Comparison of ENCODE assay signal across 16 cellular contexts in the genomic region with DNA sequence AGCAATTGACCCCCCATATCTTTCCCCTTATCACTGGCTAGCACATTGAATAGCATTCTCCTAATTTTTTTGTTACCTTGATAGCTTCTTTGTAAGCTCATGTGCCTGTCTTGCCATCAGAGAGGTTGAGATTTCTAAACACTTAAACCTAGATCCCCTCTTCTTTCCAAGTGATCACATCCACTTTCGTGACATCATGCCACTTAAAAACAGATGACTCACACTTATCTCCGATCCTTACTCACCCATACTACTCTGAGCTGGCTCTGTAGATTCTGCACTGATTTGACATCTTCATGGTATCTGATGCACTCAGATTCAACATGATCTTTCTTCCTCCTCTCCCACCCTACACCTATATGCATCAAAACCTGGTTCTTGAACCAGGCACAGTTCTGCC. TPM values are rescaled to one million over a fixed set of nuclear protein-coding genes. Genes with fewer than 3 reads are reported as not detected.
DNase-seq lines count a peak whose midpoint lies in the region; ATAC-seq and TF ChIP-seq lines count a peak whose summit lies in the region.
"Had no signal": no experiment of that assay in that cellular context is flagged by ENCODE, and none has a peak within 500 bp of the region (broad histone marks: within the 10 kb centered on the region; RNA-seq: fewer than 3 reads in every experiment).

No MANE protein-coding gene starts in this region.

- H3K27me3 ChIP-seq in Caco-2 (replicated peaks; ENCODE audit: control insufficient read depth, insufficient read depth, low read length), result no peaks in the 10 kb centered on the region
- H3K27me3 ChIP-seq: BLaER1 had no signal

- no peak overlapping the region for H3K4me3 Mint-ChIP-seq in activated naive CD8-positive, alpha-beta T cell treated with anti-CD3 and anti-CD28 coated beads for 36 hours
- H3K4me3 Mint-ChIP-seq in Caco-2 (ENCODE audit: unreplicated experiment), result no peak overlapping the region
- H3K4me3 Mint-ChIP-seq: activated CD4-positive, alpha-beta T cell treated with anti-CD3 and anti-CD28 coated beads, Interleukin-2, amount 10 ng/mL, durations not matched to agents 24 days and 14 days; stimulated activated memory B cell treated with anti-CD40 and anti-IgM and Interleukin-4, amounts not matched to agents 10 μg/mL and 1 μg/mL and 100 μg/mL, for 72 hours; T-helper 1 cell treated with Interleukin-12 subunit alpha and Interleukin-12 subunit beta and Interleukin-4 antibody, amounts not matched to agents 30 μg/mL and 1 μg/mL, for 36 hours had no signal

- no peaks in the 10 kb centered on the region for H3K9me3 Mint-ChIP-seq in activated naive CD8-positive, alpha-beta T cell treated with anti-CD3 and anti-CD28 coated beads for 36 hours
- H3K9me3 Mint-ChIP-seq in Caco-2 (ENCODE audit: unreplicated experiment), result no peaks in the 10 kb centered on the region
- H3K9me3 Mint-ChIP-seq: activated CD4-positive, alpha-beta T cell treated with anti-CD3 and anti-CD28 coated beads, Interleukin-2, amount 10 ng/mL, durations not matched to agents 24 days and 14 days; stimulated activated memory B cell treated with anti-CD40 and anti-IgM and Interleukin-4, amounts not matched to agents 10 μg/mL and 1 μg/mL and 100 μg/mL, for 72 hours had no signal

- CTCF ChIA-PET in Caco-2 (lab: Charles Lee), result interaction anchor here (0.5 kb wide), 1 partner anchor 11 kb away, joined by 4 read pairs; a partner anchor contains a TSS

- POLR2A ChIA-PET in Caco-2 (lab: Charles Lee), result no interaction called here

- no TSS peak for BruUV-seq in Caco-2 (replicated peaks; lab: Mats Ljungman, UMichigan)

- intact Hi-C loops in Caco-2 (cut with micrococcal nuclease; ENCODE audit: unreplicated experiment), result no loop called here

- H3K4me1 Mint-ChIP-seq in activated naive CD8-positive, alpha-beta T cell treated with anti-CD3 and anti-CD28 coated beads for 36 hours, result no peaks in the 10 kb centered on the region
- no peaks in the 10 kb centered on the region for H3K4me1 Mint-ChIP-seq in Caco-2 (ENCODE audit: low read depth, unreplicated experiment)
- H3K4me1 Mint-ChIP-seq: activated CD4-positive, alpha-beta T cell treated with anti-CD3 and anti-CD28 coated beads, Interleukin-2, amount 10 ng/mL, durations not matched to agents 24 days and 14 days; stimulated activated memory B cell treated with anti-CD40 and anti-IgM and Interleukin-4, amounts not matched to agents 10 μg/mL and 1 μg/mL and 100 μg/mL, for 72 hours had no signal

- H3K4me3 ChIP-seq in fibroblast of mammary gland (ENCODE audit: control insufficient read depth, low read depth, low read length) (no peak overlapping the region), Caco-2 (ENCODE audit: low read depth, low read length) (no peak overlapping the region)
- H3K4me3 ChIP-seq: BLaER1 had no signal

- peak; percentile 43 for DNase-seq in A172 (ENCODE audit: low spot score)
- DNase-seq in EL, result peak; percentile 76
- DNase-seq in RKO (ENCODE audit: low spot score), result peak; percentile 87
- peak; percentile 83 for DNase-seq in fibroblast of mammary gland (ENCODE audit: low read depth)
- DNase-seq in activated naive CD8-positive, alpha-beta T cell treated with anti-CD3 and anti-CD28 coated beads for 36 hours, result no peak
- DNase-seq in Caco-2, result no peak
- DNase-seq: activated CD4-positive, alpha-beta T cell treated with anti-CD3 and anti-CD28 coated beads, Interleukin-2, amount 10 ng/mL, durations not matched to agents 24 days and 14 days; activated effector memory CD4-positive, alpha-beta T cell treated with Interleukin-2 at 50 U/mL for 16 hours; KG1; NCI-H2081 had no signal

- H3K36me3 ChIP-seq in Caco-2 (ENCODE audit: control insufficient read depth, insufficient read depth, low read length), result no peaks in the 10 kb centered on the region

- H3K9me3 ChIP-seq in Caco-2, result 0 out of 2 replicates have a peak, but pooled peaks cover 4% of the 10 kb centered on the region

- H3K27me3 Mint-ChIP-seq in activated naive CD8-positive, alpha-beta T cell treated with anti-CD3 and anti-CD28 coated beads for 36 hours, result peaks cover 3% of the 10 kb centered on the region
- no peaks in the 10 kb centered on the region for H3K27me3 Mint-ChIP-seq in Caco-2 (ENCODE audit: insufficient read depth, unreplicated experiment)

- no peak for ATAC-seq in HG03175 (IDR thresholded peaks at IDR 0.05; ENCODE audit: unreplicated experiment)
- no peak for ATAC-seq in HG03095 (IDR thresholded peaks at IDR 0.05; ENCODE audit: unreplicated experiment)
- ATAC-seq: stimulated activated memory B cell treated with anti-CD40 and anti-IgM and Interleukin-4, amounts not matched to agents 10 μg/mL and 1 μg/mL and 100 μg/mL, for 72 hours had no signal

- H3K4me1 ChIP-seq in Caco-2, result no peaks in the 10 kb centered on the region
- H3K4me1 ChIP-seq: BLaER1, parathyroid adenoma had no signal

- no peaks in the 10 kb centered on the region for H3K36me3 Mint-ChIP-seq in activated naive CD8-positive, alpha-beta T cell treated with anti-CD3 and anti-CD28 coated beads for 36 hours
- no peaks in the 10 kb centered on the region for H3K36me3 Mint-ChIP-seq in Caco-2 (ENCODE audit: insufficient read depth, unreplicated experiment)

- TF ChIP-seq CTCF in fibroblast of mammary gland (conservative IDR thresholded peaks at IDR 0.05; ENCODE audit: control insufficient read depth, insufficient read depth, low read depth, low read length) (no peak), Caco-2 (IDR thresholded peaks at IDR 0.05; ENCODE audit: insufficient read depth in 1 of 2, low read depth in 1 of 2, low read length in 1 of 2, severe bottlenecking in 1 of 2, unreplicated experiment in 1 of 2) (no peak)

- no peak overlapping the region for H3K27ac Mint-ChIP-seq in activated naive CD8-positive, alpha-beta T cell treated with anti-CD3 and anti-CD28 coated beads for 36 hours
- no peak overlapping the region for H3K27ac Mint-ChIP-seq in Caco-2 (ENCODE audit: unreplicated experiment)
- H3K27ac Mint-ChIP-seq: activated CD4-positive, alpha-beta T cell treated with anti-CD3 and anti-CD28 coated beads, Interleukin-2, amount 10 ng/mL, durations not matched to agents 24 days and 14 days; stimulated activated memory B cell treated with anti-CD40 and anti-IgM and Interleukin-4, amounts not matched to agents 10 μg/mL and 1 μg/mL and 100 μg/mL, for 72 hours; T-helper 1 cell treated with Interleukin-12 subunit alpha and Interleukin-12 subunit beta and Interleukin-4 antibody, amounts not matched to agents 30 μg/mL and 1 μg/mL, for 36 hours had no signal

RNA-seq across cellular contexts. Expression of a gene that starts 10.5 kb away (rescaled TPM):
- total RNA-seq in A172 (2014; rRNA removed; shearing (Covaris generic)), result 0.76 and 0.91 TPM in 2 replicates
- total RNA-seq in activated naive CD8-positive, alpha-beta T cell treated with anti-CD3 and anti-CD28 coated beads for 36 hours, result under 1 TPM; 0.27 to 0.32 TPM
- 1.9 and 2.9 TPM in 2 replicates for total RNA-seq in Caco-2 (2022)

RNA-seq across cellular contexts. Expression of a gene that starts 10.8 kb away (rescaled TPM):
- total RNA-seq in A172 (2014; rRNA removed; shearing (Covaris generic)), result 4.5 and 5.4 TPM in 2 replicates
- total RNA-seq in activated naive CD8-positive, alpha-beta T cell treated with anti-CD3 and anti-CD28 coated beads for 36 hours, result 1 to 10 TPM; 6.6 to 8.1 TPM
- total RNA-seq in Caco-2 (2022), result 6.6 and 10.2 TPM in 2 replicates

Comparison
In these comparisons a context has a peak if more than half of its experiments do, and no peak if none do; other contexts are left out.
1. DNase-seq: peak in A172 (single experiment), EL (single experiment), RKO (single experiment) and fibroblast of mammary gland (single experiment); none in activated naive CD8-positive, alpha-beta T cell treated with anti-CD3 and anti-CD28 coated beads for 36 hours (single experiment) and Caco-2 (0 of 2).